1 cellular context compared by ENCODE assay signal in the genomic region with DNA sequence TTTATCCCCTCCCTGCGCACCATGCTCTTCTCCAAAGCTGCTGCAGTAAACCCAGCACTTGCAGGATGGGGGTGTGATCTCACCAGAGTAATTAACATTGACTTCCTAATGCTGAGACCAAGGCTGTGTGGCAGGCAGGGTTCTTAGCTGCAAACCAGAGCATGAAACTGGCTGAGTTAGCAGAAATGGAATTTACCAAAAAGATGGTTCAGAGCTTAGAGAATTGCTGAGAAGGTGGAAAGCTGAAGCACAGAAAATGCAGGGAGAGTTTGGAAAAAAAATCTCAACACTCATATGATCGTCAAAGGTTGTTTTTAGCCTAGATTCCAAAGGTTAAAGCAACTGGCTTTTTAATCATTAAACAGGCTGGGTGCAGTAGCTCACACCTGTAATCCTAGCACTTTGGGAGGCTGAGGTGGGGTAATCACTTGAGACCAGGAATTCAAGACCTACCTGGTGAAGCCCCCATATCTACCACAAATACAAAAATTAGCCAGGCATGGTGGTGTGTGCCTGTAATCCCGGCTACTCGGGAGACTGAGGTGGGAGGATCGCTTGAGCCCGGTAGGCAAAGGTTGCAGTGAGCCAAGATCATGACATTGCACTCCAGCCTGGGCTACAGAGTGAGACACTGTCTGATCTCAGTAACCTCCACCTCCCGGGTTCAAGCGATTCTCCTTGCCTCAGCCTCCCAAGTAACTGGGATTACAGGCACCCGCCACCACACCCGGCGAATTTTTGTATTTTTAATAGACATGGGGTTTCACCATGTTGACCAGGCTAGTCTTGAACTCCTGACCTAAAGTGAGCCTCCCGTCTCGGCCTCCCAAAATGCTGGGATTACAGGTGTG.
A peak's percentile ranks its signal among the peaks of the same experiment; 100 is the strongest.
TF ChIP-seq lines count a peak whose summit lies in the region.

No MANE protein-coding gene starts in this region.

TF ChIP-seq in H1, 55 proteins besides CTCF, POLR2A, EP300 and RAD21:
- TF ChIP-seq MAFK (IDR thresholded peaks at IDR 0.05; ENCODE audit: low read depth, low read length) (peak; percentile 48; the same call in 1 of the 2 replicates), RBBP5 (IDR thresholded peaks at IDR 0.05; ENCODE audit: borderline replicate concordance, low read depth, low read length) (no peak), CHD2 (IDR thresholded peaks at IDR 0.05; ENCODE audit: low read length) (no peak), KDM5A (IDR thresholded peaks at IDR 0.05; ENCODE audit: low read length) (no peak)
